In genomic region chr5:75053286-75054109, GRCh38 we compare ENCODE assay signal across 8 cellular contexts. TPM values are rescaled to one million over a fixed set of nuclear protein-coding genes. Genes with fewer than 3 reads are reported as not detected.
A peak's percentile ranks its signal among the peaks of the same experiment; 100 is the strongest.
DNase-seq lines count a peak whose midpoint lies in the region; ATAC-seq and TF ChIP-seq lines count a peak whose summit lies in the region.

No MANE protein-coding gene starts in this region.

- peaks cover 79% of the 10 kb centered on the region for H3K4me1 Mint-ChIP-seq in activated naive CD8-positive, alpha-beta T cell treated with anti-CD3 and anti-CD28 coated beads for 36 hours

- ATAC-seq in GM21528 (IDR thresholded peaks at IDR 0.05; ENCODE audit: low FRiP score, unreplicated experiment) (peak; percentile 45), RWPE2 (ENCODE audit: low read depth) (peak; percentile 76), Right ventricle myocardium superior (ENCODE audit: poor library complexity) (peak; percentile 75)

- H4K20me1 ChIP-seq in osteoblast (ENCODE audit: insufficient read depth, low read length) (no peaks in the 10 kb centered on the region), OCI-LY7 (ENCODE audit: insufficient read depth, low read length) (no peaks in the 10 kb centered on the region)

- DNase-seq in AG09319 (ENCODE audit: extremely low read depth, low read depth) (no peak), RWPE2 (ENCODE audit: low spot score) (peak; percentile 79), Right ventricle myocardium superior (peak; percentile 71), osteoblast (ENCODE audit: insufficient read length, low spot score, missing footprints) (peak; percentile 84), OCI-LY7 (ENCODE audit: low spot score) (no peak)
- peak; percentile 65 for DNase-seq in activated naive CD8-positive, alpha-beta T cell treated with anti-CD3 and anti-CD28 coated beads for 36 hours

- H3K9me3 ChIP-seq in RWPE2 (ENCODE audit: severe bottlenecking) = no peaks in the 10 kb centered on the region
- no peaks in the 10 kb centered on the region for H3K9me3 ChIP-seq in osteoblast (ENCODE audit: low read depth, low read length)
- no peaks in the 10 kb centered on the region for H3K9me3 ChIP-seq in OCI-LY7 (ENCODE audit: low read length)

- POLR2A ChIA-PET in OCI-LY7 (lab: Charles Lee) = no interaction called here

- H3K4me3 ChIP-seq in RWPE2 (ENCODE audit: severe bottlenecking) = peak overlapping the region; percentile 76
- H3K4me3 ChIP-seq in osteoblast (ENCODE audit: insufficient read depth, low read length) = peak overlapping the region; percentile 77
- H3K4me3 ChIP-seq in urinary bladder (ENCODE audit: low read depth, low read length) = peak overlapping the region; percentile 93
- no peak overlapping the region for H3K4me3 ChIP-seq in OCI-LY7 (ENCODE audit: low read depth, low read length, poor library complexity, severe bottlenecking)

- H3K4me2 ChIP-seq in osteoblast (ENCODE audit: insufficient read depth, low read length) = peak overlapping the region; percentile 95
- H3K4me2 ChIP-seq in OCI-LY7 (ENCODE audit: low read length) = no peak overlapping the region

- no peaks in the 10 kb centered on the region for H3K27me3 Mint-ChIP-seq in activated naive CD8-positive, alpha-beta T cell treated with anti-CD3 and anti-CD28 coated beads for 36 hours

- H3K9me2 ChIP-seq in OCI-LY7 (ENCODE audit: insufficient read depth, low read length) = no peaks in the 10 kb centered on the region

- WGBS in urinary bladder = under 1% methylated on average over 96 of the region's 96 CpGs

- CTCF ChIA-PET in OCI-LY7 (lab: Charles Lee; ENCODE audit: unreplicated experiment) = no interaction called here

- no peaks in the 10 kb centered on the region for H3K9me3 Mint-ChIP-seq in activated naive CD8-positive, alpha-beta T cell treated with anti-CD3 and anti-CD28 coated beads for 36 hours

- intact Hi-C loops in Right ventricle myocardium superior (cut with DNase I) = no loop called here
- intact Hi-C loops in OCI-LY7 (cut with micrococcal nuclease; ENCODE audit: unreplicated experiment) = no loop called here

- peak overlapping the region; percentile 82 for H3K27ac Mint-ChIP-seq in activated naive CD8-positive, alpha-beta T cell treated with anti-CD3 and anti-CD28 coated beads for 36 hours

- H2AFZ ChIP-seq in osteoblast (ENCODE audit: low read length) (peak overlapping the region; percentile 98), OCI-LY7 (ENCODE audit: low read length) (no peak overlapping the region)

- peaks cover 2% of the 10 kb centered on the region for H3K36me3 Mint-ChIP-seq in activated naive CD8-positive, alpha-beta T cell treated with anti-CD3 and anti-CD28 coated beads for 36 hours

- peak; percentile 14; the same call in 1 of the 2 replicates for TF ChIP-seq CTCF in AG09319 (IDR thresholded peaks at IDR 0.05; ENCODE audit: low read depth, low read length)
- peak; percentile 71 for TF ChIP-seq CTCF in RWPE2 (IDR thresholded peaks at IDR 0.05; ENCODE audit: poor library complexity, severe bottlenecking)
- TF ChIP-seq CTCF in osteoblast (IDR thresholded peaks at IDR 0.05; ENCODE audit: extremely low read depth, low read depth, low read length) = no peak
- no peak for TF ChIP-seq CTCF in OCI-LY7 (conservative IDR thresholded peaks at IDR 0.05; ENCODE audit: low read length)

- no TSS peak for BruUV-seq in OCI-LY7 (replicated peaks; lab: Mats Ljungman, UMichigan)

- H3K4me3 Mint-ChIP-seq in activated naive CD8-positive, alpha-beta T cell treated with anti-CD3 and anti-CD28 coated beads for 36 hours = peak overlapping the region; percentile 84

- H3K4me1 ChIP-seq in RWPE2 (ENCODE audit: insufficient read depth, poor library complexity, severe bottlenecking) (peaks cover 4% of the 10 kb centered on the region), osteoblast (ENCODE audit: insufficient read depth, low read length) (peaks cover 15% of the 10 kb centered on the region), urinary bladder (ENCODE audit: insufficient read depth) (no peaks in the 10 kb centered on the region), OCI-LY7 (ENCODE audit: insufficient read depth, low read length, poor library complexity, severe bottlenecking) (no peaks in the 10 kb centered on the region)

- no peaks in the 10 kb centered on the region for H3K36me3 ChIP-seq in RWPE2 (ENCODE audit: low read depth)
- no peaks in the 10 kb centered on the region for H3K36me3 ChIP-seq in osteoblast (ENCODE audit: insufficient read depth, low read length)
- no peaks in the 10 kb centered on the region for H3K36me3 ChIP-seq in urinary bladder (ENCODE audit: insufficient read depth)
- no peaks in the 10 kb centered on the region for H3K36me3 ChIP-seq in OCI-LY7 (ENCODE audit: insufficient read depth, low read length)

- no peaks in the 10 kb centered on the region for H3K27me3 ChIP-seq in RWPE2 (ENCODE audit: insufficient read depth, poor library complexity, severe bottlenecking)
- no peaks in the 10 kb centered on the region for H3K27me3 ChIP-seq in osteoblast (ENCODE audit: insufficient read depth, low read length)

- peak overlapping the region; percentile 58 for H3K27ac ChIP-seq in RWPE2 (ENCODE audit: poor library complexity, severe bottlenecking)
- H3K27ac ChIP-seq in osteoblast (ENCODE audit: low read depth, low read length) = peak overlapping the region; percentile 43
- H3K27ac ChIP-seq in urinary bladder (ENCODE audit: low read depth) = peak overlapping the region; percentile 98
- no peak overlapping the region for H3K27ac ChIP-seq in OCI-LY7 (ENCODE audit: low read depth, low read length, poor library complexity, severe bottlenecking)

- H3K79me2 ChIP-seq in osteoblast (ENCODE audit: insufficient read depth, low read length) (no peaks in the 10 kb centered on the region), OCI-LY7 (ENCODE audit: insufficient read depth, low read depth, low read length) (no peaks in the 10 kb centered on the region)

RNA-seq across cellular contexts. Expression of gene GCNT4, which starts 1.1 kb away (rescaled TPM):
- 1 to 10 TPM; 1.6 to 1.7 TPM for total RNA-seq in activated naive CD8-positive, alpha-beta T cell treated with anti-CD3 and anti-CD28 coated beads for 36 hours
- total RNA-seq in Right ventricle myocardium superior = 0.30 TPM
- total RNA-seq in osteoblast = 2.5 and 2.7 TPM in 2 replicates
- total RNA-seq in urinary bladder = 16.7 TPM
- 3.2 TPM for polyA plus RNA-seq in urinary bladder
- not detected in 2 replicates for total RNA-seq in OCI-LY7 (2014; rRNA removed; shearing (Covaris generic))
- total RNA-seq in OCI-LY7 (2022) = not detected in 2 replicates

Comparison
In these comparisons a context has a peak if more than half of its experiments do, and no peak if none do; other contexts are left out.
1. DNase-seq: peak in RWPE2 (single experiment), activated naive CD8-positive, alpha-beta T cell treated with anti-CD3 and anti-CD28 coated beads for 36 hours (single experiment), Right ventricle myocardium superior (single experiment) and osteoblast (single experiment); none in AG09319 (single experiment) and OCI-LY7 (single experiment).
2. CTCF ChIP-seq: peak in AG09319 (single experiment) and RWPE2 (single experiment); none in osteoblast (single experiment) and OCI-LY7 (single experiment).
3. Peak in every context shown above with its lines, with median percentiles within 50 percentile points of each other: ATAC-seq.